11 cellular contexts compared by ENCODE assay signal in the genomic region with DNA sequence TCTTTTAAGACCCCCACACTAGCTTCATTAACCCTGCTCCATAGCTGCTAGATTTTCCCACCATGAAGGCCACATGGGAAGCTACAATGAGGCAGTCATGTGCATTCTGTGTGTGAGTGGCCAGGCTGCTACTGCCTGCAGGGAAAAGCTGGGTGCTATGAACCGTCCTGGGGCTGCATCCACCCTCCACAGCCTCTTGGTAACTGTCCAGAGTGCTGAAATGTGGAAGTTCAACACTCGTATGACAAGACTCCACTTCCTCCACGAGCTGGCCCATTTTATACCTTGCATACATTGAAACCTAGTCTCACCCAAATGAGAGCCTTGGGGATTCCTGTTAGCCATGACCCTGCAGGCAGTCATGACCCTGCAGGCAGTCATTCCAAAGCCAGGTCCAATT. TPM values are rescaled to one million over a fixed set of nuclear protein-coding genes. Genes with fewer than 3 reads are reported as not detected.
DNase-seq lines count a peak whose midpoint lies in the region; FAIRE-seq and TF ChIP-seq lines count a peak whose summit lies in the region.
"Had no signal": no experiment of that assay in that cellular context is flagged by ENCODE, and none has a peak within 500 bp of the region (broad histone marks: within the 10 kb centered on the region; RNA-seq: fewer than 3 reads in every experiment).

No MANE protein-coding gene starts in this region.

- H3K27me3 ChIP-seq in endothelial cell of umbilical vein (ENCODE audit: control insufficient read depth in 2 of 2, insufficient read depth in 2 of 2, low read length in 2 of 2), result no peaks in the 10 kb centered on the region
- H3K27me3 ChIP-seq: ascending aorta had no signal

- no peak for TF ChIP-seq POLR2A in NB4 (IDR thresholded peaks at IDR 0.05; ENCODE audit: extremely low read depth, insufficient read length)
- no peak for TF ChIP-seq POLR2A in endothelial cell of umbilical vein (IDR thresholded peaks at IDR 0.05; ENCODE audit: low read depth, low read length)

- no peak overlapping the region for H3K4me3 ChIP-seq in NB4 (ENCODE audit: low read depth, low read length)
- H3K4me3 ChIP-seq in endothelial cell of umbilical vein (replicated peaks in 1 of 3; ENCODE audit: insufficient read depth in 1 of 3, low read depth in 1 of 3, low read length in 3 of 3), result no peak overlapping the region
- H3K4me3 ChIP-seq: ascending aorta had no signal

- no peak overlapping the region for H3K9ac ChIP-seq in endothelial cell of umbilical vein (replicated peaks; ENCODE audit: extremely low read depth, insufficient read depth, low read length)

- BruUV-seq in endothelial cell of umbilical vein (replicated peaks; lab: Mats Ljungman, UMichigan), result no TSS peak

- CTCF ChIA-PET in endothelial cell of umbilical vein (lab: Charles Lee), result no interaction called here

- no peaks in the 10 kb centered on the region for H3K9me1 ChIP-seq in endothelial cell of umbilical vein (replicated peaks; ENCODE audit: control insufficient read depth, extremely low read depth, insufficient read depth, low read length)

- no peaks in the 10 kb centered on the region for H3K9me3 ChIP-seq in endothelial cell of umbilical vein (replicated peaks; ENCODE audit: control insufficient read depth, insufficient read depth, low read length)
- H3K9me3 ChIP-seq: ascending aorta had no signal

- no peaks in the 10 kb centered on the region for H3K79me2 ChIP-seq in endothelial cell of umbilical vein (ENCODE audit: control insufficient read depth, insufficient read depth, low read length)

- TF ChIP-seq CTCF in NB4 (IDR thresholded peaks at IDR 0.05; ENCODE audit: low read depth, low read length) (no peak), endothelial cell of umbilical vein (IDR thresholded peaks at IDR 0.05; ENCODE audit: extremely low read depth in 1 of 2, insufficient read depth in 1 of 2, low read depth in 1 of 2, low read length in 2 of 2) (no peak)

- peak; percentile 35 for DNase-seq in DMS53 (lab: John Stamatoyannopoulos, UW)
- DNase-seq in DMS53 treated with DMSO at 0.1 percent for 48 hours (lab: John Stamatoyannopoulos, UW; ENCODE audit: unreplicated experiment), result no peak
- DNase-seq in NB4 (ENCODE audit: low read depth), result peak; percentile 55
- DNase-seq in endothelial cell of umbilical vein (ENCODE audit: low read depth, low spot score), result peak; percentile 20
- DNase-seq in putamen (ENCODE audit: low spot score), result peak; percentile 6
- DNase-seq in activated CD8-positive, alpha-beta memory T cell treated with anti-CD3 and anti-CD28 coated beads for 24 hours, result no peak
- no peak for DNase-seq in NCI-H146 treated with DMSO at 0.1 percent for 48 hours (lab: John Stamatoyannopoulos, UW; ENCODE audit: unreplicated experiment)
- no peak for DNase-seq in NCI-H1436 (lab: John Stamatoyannopoulos, UW)
- DNase-seq: 8988T, T-helper 9 cell had no signal

- no peaks in the 10 kb centered on the region for H3K4me1 ChIP-seq in endothelial cell of umbilical vein (ENCODE audit: control insufficient read depth, extremely low read depth, insufficient read depth, low read length)
- H3K4me1 ChIP-seq: ascending aorta had no signal

- H3K36me3 ChIP-seq in endothelial cell of umbilical vein (ENCODE audit: control insufficient read depth in 2 of 2, extremely low read depth in 1 of 2, insufficient read depth in 2 of 2, low read length in 2 of 2), result no peaks in the 10 kb centered on the region
- H3K36me3 ChIP-seq: ascending aorta had no signal

- no peaks in the 10 kb centered on the region for H4K20me1 ChIP-seq in endothelial cell of umbilical vein (replicated peaks; ENCODE audit: control insufficient read depth, extremely low read depth, insufficient read depth, low read length)

- POLR2A ChIA-PET in endothelial cell of umbilical vein (lab: Charles Lee), result no interaction called here

- intact Hi-C loops in endothelial cell of umbilical vein (cut with micrococcal nuclease), result no loop called here

- H2AFZ ChIP-seq in endothelial cell of umbilical vein (ENCODE audit: low read depth, low read length), result no peak overlapping the region

- FAIRE-seq in endothelial cell of umbilical vein (lab: Jason Lieb, UNC), result peak; percentile 37

- dilution Hi-C loops in endothelial cell of umbilical vein (cut with MboI; ENCODE audit: extremely low pct_ligation_motif_present, low sequenced_read_pairs), result no loop called here

- no peak overlapping the region for H3K4me2 ChIP-seq in endothelial cell of umbilical vein (ENCODE audit: insufficient read depth, low read length)

- no peak overlapping the region for H3K27ac ChIP-seq in endothelial cell of umbilical vein (ENCODE audit: insufficient read depth, low read depth, low read length)
- H3K27ac ChIP-seq: ascending aorta had no signal

TF ChIP-seq in endothelial cell of umbilical vein, 7 proteins besides CTCF, POLR2A, EP300 and RAD21:
- no peak for TF ChIP-seq JUN (IDR thresholded peaks at IDR 0.05; ENCODE audit: borderline replicate concordance, insufficient read depth, insufficient read length, low read depth)
- TF ChIP-seq GATA2 (IDR thresholded peaks at IDR 0.05; ENCODE audit: insufficient read depth, insufficient read length, low read depth, low read length), result no peak
- TF ChIP-seq FOS (IDR thresholded peaks at IDR 0.05; ENCODE audit: borderline replicate concordance, insufficient read depth, low read length), result no peak
- no peak for TF ChIP-seq POLR2AphosphoS5 (IDR thresholded peaks at IDR 0.05; ENCODE audit: insufficient read depth, low read depth, low read length)
- TF ChIP-seq MYC (IDR thresholded peaks at IDR 0.05; ENCODE audit: low read depth, low read length), result no peak
- TF ChIP-seq EZH2 (IDR thresholded peaks at IDR 0.05; ENCODE audit: borderline replicate concordance, low read depth, low read length, severe bottlenecking), result no peak
- TF ChIP-seq, protein P1, sequence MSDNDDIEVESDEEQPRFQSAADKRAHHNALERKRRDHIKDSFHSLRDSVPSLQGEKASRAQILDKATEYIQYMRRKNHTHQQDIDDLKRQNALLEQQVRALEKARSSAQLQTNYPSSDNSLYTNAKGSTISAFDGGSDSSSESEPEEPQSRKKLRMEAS (IDR thresholded peaks at IDR 0.05; ENCODE audit: insufficient read depth, insufficient read length), result no peak

RNA-seq across cellular contexts. Expression of a gene that starts 59.4 kb away (rescaled TPM):
- 1.1 and 1.5 TPM in 2 replicates for total RNA-seq in endothelial cell of umbilical vein
- polyA plus RNA-seq in endothelial cell of umbilical vein, result 1.4 and 1.6 TPM in 2 replicates
- 0.75 and 0.95 TPM in 2 replicates for polyA plus RNA-seq in endothelial cell of umbilical vein (2011; cell fraction: cytosol; rRNA removed)
- 7.9 and 8.3 TPM in 2 replicates for polyA plus RNA-seq in endothelial cell of umbilical vein (2011; cell fraction: nucleus; rRNA removed)
- polyA plus RNA-seq in endothelial cell of umbilical vein (2012), result 1.2 TPM in 2 replicates
- 1.1 and 2.3 TPM in 2 replicates for polyA minus RNA-seq in endothelial cell of umbilical vein
- not detected for polyA minus RNA-seq in endothelial cell of umbilical vein (2011; cell fraction: cytosol; rRNA and poly(A)+ RNA removed)
- 2.5 and 3.1 TPM in 2 replicates for polyA minus RNA-seq in endothelial cell of umbilical vein (2011; cell fraction: nucleus; rRNA and poly(A)+ RNA removed)
- total RNA-seq: ascending aorta had no signal

Comparison
In these comparisons a context has a peak if more than half of its experiments do, and no peak if none do; other contexts are left out.
1. DNase-seq: peak in DMS53 (single experiment), NB4 (single experiment), endothelial cell of umbilical vein (single experiment) and putamen (single experiment); none in DMS53 treated with DMSO at 0.1 percent for 48 hours (single experiment), activated CD8-positive, alpha-beta memory T cell treated with anti-CD3 and anti-CD28 coated beads for 24 hours (single experiment), NCI-H146 treated with DMSO at 0.1 percent for 48 hours (single experiment) and NCI-H1436 (single experiment).